Comparison of ENCODE assay signal across 13 cellular contexts in genomic region chr19:3402631-3403443, GRCh38. TPM values are rescaled to one million over a fixed set of nuclear protein-coding genes. Genes with fewer than 3 reads are reported as not detected.
DNase-seq lines count a peak whose midpoint lies in the region; ATAC-seq and TF ChIP-seq lines count a peak whose summit lies in the region.
"Had no signal": no experiment of that assay in that cellular context is flagged by ENCODE, and none has a peak within 500 bp of the region (broad histone marks: within the 10 kb centered on the region; RNA-seq: fewer than 3 reads in every experiment).

No MANE protein-coding gene starts in this region.

- peak overlapping the region in 1 of 2 donors; percentile 46 for H3K4me3 ChIP-seq in right atrium auricular region
- H3K4me3 ChIP-seq in fibroblast of lung (replicated peaks in 1 of 4; ENCODE audit: control extremely low read depth in 1 of 4, insufficient read depth in 1 of 4, low read depth in 3 of 4, low read length in 4 of 4): peak overlapping the region in 1 of 4 experiments; percentile 33
- peak overlapping the region; percentile 48 for H3K4me3 ChIP-seq in parathyroid adenoma (ENCODE audit: low read depth, low read length)

- H3K36me3 ChIP-seq in right atrium auricular region: no peaks in the 10 kb centered on the region
- peaks cover 7% of the 10 kb centered on the region for H3K36me3 ChIP-seq in fibroblast of lung (ENCODE audit: control insufficient read depth, insufficient read depth, low read length)
- H3K36me3 ChIP-seq in parathyroid adenoma (ENCODE audit: control insufficient read depth, insufficient read depth, low read length): no peaks in the 10 kb centered on the region

- peak overlapping the region; percentile 70 for H3K9ac ChIP-seq in fibroblast of lung (ENCODE audit: insufficient read depth, low read length)
- no peak overlapping the region for H3K9ac ChIP-seq in parathyroid adenoma

- H3K79me2 ChIP-seq in fibroblast of lung (ENCODE audit: control insufficient read depth, insufficient read depth, low read length): peaks cover 67% of the 10 kb centered on the region
- H3K79me2 ChIP-seq in parathyroid adenoma: peaks cover 31% of the 10 kb centered on the region

- no peak overlapping the region for H3K4me3 Mint-ChIP-seq in natural killer cell treated with Interleukin-12 subunit alpha and Interleukin-12 subunit beta and Interleukin-15 and Interleukin-18, amount 100 ng/mL, for 72 hours
- H3K4me3 Mint-ChIP-seq: activated naive CD8-positive, alpha-beta T cell had no signal

- H3K27me3 Mint-ChIP-seq in natural killer cell treated with Interleukin-12 subunit alpha and Interleukin-12 subunit beta and Interleukin-15 and Interleukin-18, amount 100 ng/mL, for 72 hours: no peaks in the 10 kb centered on the region
- H3K27me3 Mint-ChIP-seq: activated naive CD8-positive, alpha-beta T cell had no signal

- intact Hi-C loops in cardiac septum (cut with DNase I): no loop called here

- H4K20me1 ChIP-seq in fibroblast of lung (ENCODE audit: control insufficient read depth, extremely low read depth, insufficient read depth, low read length): no peaks in the 10 kb centered on the region

- no peaks in the 10 kb centered on the region for H3K36me3 Mint-ChIP-seq in natural killer cell treated with Interleukin-12 subunit alpha and Interleukin-12 subunit beta and Interleukin-15 and Interleukin-18, amount 100 ng/mL, for 72 hours

- H3K27ac ChIP-seq in right atrium auricular region: peak overlapping the region; percentile 99
- H3K27ac ChIP-seq in fibroblast of lung (ENCODE audit: insufficient read depth, low read length): peak overlapping the region; percentile 98
- H3K27ac ChIP-seq in parathyroid adenoma: peak overlapping the region; percentile 99

- H3K9me3 ChIP-seq in right atrium auricular region (no peaks in the 10 kb centered on the region), fibroblast of lung (ENCODE audit: control insufficient read depth, insufficient read depth, low read depth, low read length) (no peaks in the 10 kb centered on the region), parathyroid adenoma (ENCODE audit: control insufficient read depth, low read length) (no peaks in the 10 kb centered on the region)

- H2AFZ ChIP-seq in fibroblast of lung (ENCODE audit: low read length) (no peak overlapping the region), parathyroid adenoma (no peak overlapping the region)

- no peak for ATAC-seq in GM18873 (IDR thresholded peaks at IDR 0.05; ENCODE audit: low FRiP score, unreplicated experiment)
- ATAC-seq in natural killer cell treated with Interleukin-12 subunit alpha and Interleukin-12 subunit beta and Interleukin-15 and Interleukin-18, amount 100 ng/mL, for 72 hours: no peak

- H3K9me3 Mint-ChIP-seq in natural killer cell treated with Interleukin-12 subunit alpha and Interleukin-12 subunit beta and Interleukin-15 and Interleukin-18, amount 100 ng/mL, for 72 hours: no peaks in the 10 kb centered on the region

- peaks cover 0 to 9% of the 10 kb centered on the region in 2 donors for H3K4me1 Mint-ChIP-seq in natural killer cell treated with Interleukin-12 subunit alpha and Interleukin-12 subunit beta and Interleukin-15 and Interleukin-18, amount 100 ng/mL, for 72 hours (ENCODE audit: low read depth in 2 of 2)

- H3K27ac Mint-ChIP-seq in natural killer cell treated with Interleukin-12 subunit alpha and Interleukin-12 subunit beta and Interleukin-15 and Interleukin-18, amount 100 ng/mL, for 72 hours: no peak overlapping the region
- H3K27ac Mint-ChIP-seq: activated naive CD8-positive, alpha-beta T cell had no signal

- H3K4me2 ChIP-seq in fibroblast of lung (ENCODE audit: extremely low read depth, insufficient read depth, low read length) (peak overlapping the region; percentile 61), parathyroid adenoma (ENCODE audit: low read length) (peak overlapping the region; percentile 87)

- no peak for DNase-seq in right atrium auricular region (ENCODE audit: low spot score)
- no peak for DNase-seq in cardiac septum (ENCODE audit: low spot score)
- DNase-seq in fibroblast of lung (ENCODE audit: low read depth in 2 of 2): no peak
- DNase-seq in natural killer cell treated with Interleukin-12 subunit alpha and Interleukin-12 subunit beta and Interleukin-15 and Interleukin-18, amount 100 ng/mL, for 72 hours (ENCODE audit: low spot score): no peak
- no peak for DNase-seq in activated CD4-positive, CD25-positive, alpha-beta regulatory T cell treated with anti-CD3 and anti-CD28 coated beads, Interleukin-2, amount 50 U/mL, for 72 hours
- DNase-seq in NCI-H345 (lab: John Stamatoyannopoulos, UW): no peak
- DNase-seq: NCI-H2171; stimulated activated CD4-positive, alpha-beta T cell treated with anti-CD3 and anti-CD28 coated beads, Interleukin-1b, Interleukin-23, amount 100 ng/mL, for 48 hours; stimulated activated naive CD4-positive, alpha-beta T cell; T-helper 9 cell had no signal

- H3K4me1 ChIP-seq in right atrium auricular region (peaks cover 0 to 96% of the 10 kb centered on the region in 2 donors), fibroblast of lung (ENCODE audit: control insufficient read depth, extremely low read depth, insufficient read depth, low read length) (peaks cover 28% of the 10 kb centered on the region), parathyroid adenoma (peaks cover 27% of the 10 kb centered on the region)

- H3K27me3 ChIP-seq in right atrium auricular region (no peaks in the 10 kb centered on the region), fibroblast of lung (ENCODE audit: control insufficient read depth, insufficient read depth, low read length) (no peaks in the 10 kb centered on the region), parathyroid adenoma (ENCODE audit: control insufficient read depth, insufficient read depth, low read length) (no peaks in the 10 kb centered on the region)

- TF ChIP-seq CTCF in right atrium auricular region (IDR thresholded peaks at IDR 0.05) (no peak), fibroblast of lung (conservative IDR thresholded peaks at IDR 0.05 in 1 of 2, IDR thresholded peaks at IDR 0.05 in 1 of 2; ENCODE audit: low read depth in 1 of 2, low read length in 2 of 2) (no peak), parathyroid adenoma (IDR thresholded peaks at IDR 0.05) (no peak)

RNA-seq across cellular contexts. Expression of gene NFIC, which starts 36.5 kb away (rescaled TPM):
- total RNA-seq in right atrium auricular region (100 to 1,000 TPM; 111 to 196 TPM), cardiac septum (178 TPM), fibroblast of lung (34.9 and 66.4 TPM in 2 replicates)
- 7.9 and 16.6 TPM in 2 replicates for polyA plus RNA-seq in fibroblast of lung
- polyA plus RNA-seq in fibroblast of lung (2012): 89.7 and 117 TPM in 2 replicates
- 101 and 159 TPM in 2 replicates for polyA minus RNA-seq in fibroblast of lung (ENCODE audit: low replicate concordance)
- 10 to 100 TPM; 21.4 to 41.7 TPM for total RNA-seq in natural killer cell treated with Interleukin-12 subunit alpha and Interleukin-12 subunit beta and Interleukin-15 and Interleukin-18, amount 100 ng/mL, for 72 hours
